In the genomic region with DNA sequence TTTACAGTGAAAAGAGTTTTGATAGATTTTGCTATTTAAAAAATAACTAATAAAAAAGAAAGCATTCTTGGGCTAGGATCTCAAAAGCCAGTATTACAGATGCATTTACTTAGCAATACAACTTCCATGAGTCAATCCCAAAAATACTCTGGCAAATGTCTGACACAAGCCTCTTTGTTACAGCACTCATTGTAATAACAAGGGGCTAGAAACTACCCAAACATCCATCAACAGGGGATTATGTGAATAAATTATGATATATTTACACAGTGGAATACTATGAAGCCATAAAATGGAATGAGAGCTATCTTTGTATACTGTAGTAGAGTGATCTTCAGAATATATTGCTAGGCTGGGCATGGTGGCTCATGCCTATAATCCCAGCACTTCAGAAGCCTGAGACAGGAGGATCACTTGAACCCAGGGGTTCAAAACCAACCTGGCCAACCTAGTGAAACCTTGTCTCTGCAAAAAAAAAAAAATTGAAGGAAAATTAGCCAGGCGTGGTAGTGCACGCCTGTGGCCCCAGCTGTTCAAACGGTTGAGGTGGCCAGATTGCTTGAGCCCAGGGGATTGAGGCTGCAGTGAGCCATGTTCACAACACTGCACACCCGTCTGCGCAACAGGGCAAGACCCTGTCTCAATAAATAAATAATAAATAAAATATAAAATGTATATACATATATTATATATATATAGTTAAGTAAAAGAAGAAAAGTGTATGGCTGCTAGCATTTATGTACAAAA, we compare ENCODE assay signal across 1 cellular context.
TF ChIP-seq lines count a peak whose summit lies in the region.

No MANE protein-coding gene starts in this region.

TF ChIP-seq in HEK293, 187 proteins besides CTCF, POLR2A, EP300 and RAD21 (continued from another document):
- no peak for TF ChIP-seq SALL2 (tag by site-specific recombination; IDR thresholded peaks at IDR 0.05; ENCODE audit: borderline replicate concordance)
- TF ChIP-seq, protein P1, sequence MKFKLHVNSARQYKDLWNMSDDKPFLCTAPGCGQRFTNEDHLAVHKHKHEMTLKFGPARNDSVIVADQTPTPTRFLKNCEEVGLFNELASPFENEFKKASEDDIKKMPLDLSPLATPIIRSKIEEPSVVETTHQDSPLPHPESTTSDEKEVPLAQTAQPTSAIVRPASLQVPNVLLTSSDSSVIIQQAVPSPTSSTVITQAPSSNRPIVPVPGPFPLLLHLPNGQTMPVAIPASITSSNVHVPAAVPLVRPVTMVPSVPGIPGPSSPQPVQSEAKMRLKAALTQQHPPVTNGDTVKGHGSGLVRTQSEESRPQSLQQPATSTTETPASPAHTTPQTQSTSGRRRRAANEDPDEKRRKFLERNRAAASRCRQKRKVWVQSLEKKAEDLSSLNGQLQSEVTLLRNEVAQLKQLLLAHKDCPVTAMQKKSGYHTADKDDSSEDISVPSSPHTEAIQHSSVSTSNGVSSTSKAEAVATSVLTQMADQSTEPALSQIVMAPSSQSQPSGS (tag by site-specific recombination; IDR thresholded peaks at IDR 0.05; ENCODE audit: low read depth), result no peak
- TF ChIP-seq, protein P2, sequence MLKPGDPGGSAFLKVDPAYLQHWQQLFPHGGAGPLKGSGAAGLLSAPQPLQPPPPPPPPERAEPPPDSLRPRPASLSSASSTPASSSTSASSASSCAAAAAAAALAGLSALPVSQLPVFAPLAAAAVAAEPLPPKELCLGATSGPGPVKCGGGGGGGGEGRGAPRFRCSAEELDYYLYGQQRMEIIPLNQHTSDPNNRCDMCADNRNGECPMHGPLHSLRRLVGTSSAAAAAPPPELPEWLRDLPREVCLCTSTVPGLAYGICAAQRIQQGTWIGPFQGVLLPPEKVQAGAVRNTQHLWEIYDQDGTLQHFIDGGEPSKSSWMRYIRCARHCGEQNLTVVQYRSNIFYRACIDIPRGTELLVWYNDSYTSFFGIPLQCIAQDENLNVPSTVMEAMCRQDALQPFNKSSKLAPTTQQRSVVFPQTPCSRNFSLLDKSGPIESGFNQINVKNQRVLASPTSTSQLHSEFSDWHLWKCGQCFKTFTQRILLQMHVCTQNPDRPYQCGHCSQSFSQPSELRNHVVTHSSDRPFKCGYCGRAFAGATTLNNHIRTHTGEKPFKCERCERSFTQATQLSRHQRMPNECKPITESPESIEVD (tag by site-specific recombination; IDR thresholded peaks at IDR 0.05), result peak; percentile 51; the same call in 1 of the 2 replicates
- TF ChIP-seq, protein P3, sequence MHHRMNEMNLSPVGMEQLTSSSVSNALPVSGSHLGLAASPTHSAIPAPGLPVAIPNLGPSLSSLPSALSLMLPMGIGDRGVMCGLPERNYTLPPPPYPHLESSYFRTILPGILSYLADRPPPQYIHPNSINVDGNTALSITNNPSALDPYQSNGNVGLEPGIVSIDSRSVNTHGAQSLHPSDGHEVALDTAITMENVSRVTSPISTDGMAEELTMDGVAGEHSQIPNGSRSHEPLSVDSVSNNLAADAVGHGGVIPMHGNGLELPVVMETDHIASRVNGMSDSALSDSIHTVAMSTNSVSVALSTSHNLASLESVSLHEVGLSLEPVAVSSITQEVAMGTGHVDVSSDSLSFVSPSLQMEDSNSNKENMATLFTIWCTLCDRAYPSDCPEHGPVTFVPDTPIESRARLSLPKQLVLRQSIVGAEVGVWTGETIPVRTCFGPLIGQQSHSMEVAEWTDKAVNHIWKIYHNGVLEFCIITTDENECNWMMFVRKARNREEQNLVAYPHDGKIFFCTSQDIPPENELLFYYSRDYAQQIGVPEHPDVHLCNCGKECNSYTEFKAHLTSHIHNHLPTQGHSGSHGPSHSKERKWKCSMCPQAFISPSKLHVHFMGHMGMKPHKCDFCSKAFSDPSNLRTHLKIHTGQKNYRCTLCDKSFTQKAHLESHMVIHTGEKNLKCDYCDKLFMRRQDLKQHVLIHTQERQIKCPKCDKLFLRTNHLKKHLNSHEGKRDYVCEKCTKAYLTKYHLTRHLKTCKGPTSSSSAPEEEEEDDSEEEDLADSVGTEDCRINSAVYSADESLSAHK (tag by site-specific recombination; IDR thresholded peaks at IDR 0.05), result peak; percentile 44; the same call in 1 of the 2 replicates
